Comparison of ENCODE assay signal across 1 cellular context in genomic region chr1:194975913-194976312, GRCh38.
TF ChIP-seq lines count a peak whose summit lies in the region.

No MANE protein-coding gene starts in this region.

TF ChIP-seq in IMR-90, 13 proteins besides CTCF, POLR2A, EP300 and RAD21:
- no peak for TF ChIP-seq MXI1 (IDR thresholded peaks at IDR 0.05; ENCODE audit: borderline replicate concordance, low read depth, low read length)
- no peak for TF ChIP-seq MAFK (IDR thresholded peaks at IDR 0.05; ENCODE audit: low read depth, low read length)
- TF ChIP-seq BHLHE40 (IDR thresholded peaks at IDR 0.05; ENCODE audit: low read depth, low read length) = no peak
- no peak for TF ChIP-seq FOS (IDR thresholded peaks at IDR 0.05; ENCODE audit: low read depth, low read length)
- TF ChIP-seq MAZ (IDR thresholded peaks at IDR 0.05; ENCODE audit: borderline replicate concordance, low read depth, low read length) = no peak
- TF ChIP-seq CHD1 (IDR thresholded peaks at IDR 0.05; ENCODE audit: low read depth, low read length) = no peak
- peak; percentile 43 for TF ChIP-seq NFE2L2 (IDR thresholded peaks at IDR 0.05; ENCODE audit: low read depth, low read length)
- no peak for TF ChIP-seq ELK1 (IDR thresholded peaks at IDR 0.05; ENCODE audit: borderline replicate concordance, low read depth, low read length)
- no peak for TF ChIP-seq RCOR1 (IDR thresholded peaks at IDR 0.05; ENCODE audit: insufficient replicate concordance, low read length)
